In genomic region chr17:6276711-6277110, GRCh38 we compare ENCODE assay signal across 13 cellular contexts.
"Had no signal": no experiment of that assay in that cellular context is flagged by ENCODE, and none has a peak within 500 bp of the region (broad histone marks: within the 10 kb centered on the region; RNA-seq: fewer than 3 reads in every experiment).

No MANE protein-coding gene starts in this region.

- H3K9me3 Mint-ChIP-seq: activated CD4-positive, alpha-beta memory T cell treated with anti-CD3 and anti-CD28 coated beads, Interleukin-2, amount 10 ng/mL, durations not matched to agents 7 days and 5 days; activated naive CD8-positive, alpha-beta T cell treated with anti-CD3 and anti-CD28 coated beads for 36 hours; natural killer cell treated with Interleukin-12 subunit alpha and Interleukin-12 subunit beta and Interleukin-15 and Interleukin-18, amount 100 ng/mL, for 72 hours had no signal

- DNase-seq: activated CD4-positive, alpha-beta memory T cell treated with anti-CD3 and anti-CD28 coated beads, Interleukin-2, amount 10 ng/mL, durations not matched to agents 7 days and 5 days; activated CD4-positive, alpha-beta T cell treated with anti-CD3 and anti-CD28 coated beads for 36 hours; activated gamma-delta T cell treated with Interleukin-2 at 50 U/mL for 16 hours; activated naive CD8-positive, alpha-beta T cell treated with anti-CD3 and anti-CD28 coated beads for 36 hours; activated T-cell treated with anti-CD3 and anti-CD28 coated beads, Interleukin-2, amount 50 U/mL, for 48 hours; brain microvascular endothelial cell; hypothalamus; occipital lobe; stimulated activated CD4-positive, alpha-beta T cell treated with anti-CD3 and anti-CD28 coated beads, Interleukin-12 subunit alpha, Interleukin-12 subunit beta, amount 100 ng/mL, for 4 hours; stimulated activated naive CD4-positive, alpha-beta T cell treated with Interleukin-2 at 50 U/mL for 16 hours; T-helper 9 cell had no signal

- ATAC-seq: activated CD4-positive, alpha-beta T cell treated with anti-CD3 and anti-CD28 coated beads for 36 hours; esophagus mucosa; natural killer cell treated with Interleukin-12 subunit alpha and Interleukin-12 subunit beta and Interleukin-15 and Interleukin-18, amount 100 ng/mL, for 72 hours had no signal

- H3K4me3 Mint-ChIP-seq: activated CD4-positive, alpha-beta memory T cell treated with anti-CD3 and anti-CD28 coated beads, Interleukin-2, amount 10 ng/mL, durations not matched to agents 7 days and 5 days; activated CD4-positive, alpha-beta T cell treated with anti-CD3 and anti-CD28 coated beads for 36 hours; activated naive CD8-positive, alpha-beta T cell treated with anti-CD3 and anti-CD28 coated beads for 36 hours; natural killer cell treated with Interleukin-12 subunit alpha and Interleukin-12 subunit beta and Interleukin-15 and Interleukin-18, amount 100 ng/mL, for 72 hours had no signal

- H3K27me3 ChIP-seq: brain microvascular endothelial cell had no signal

- H3K36me3 ChIP-seq: brain microvascular endothelial cell had no signal

- H3K27ac Mint-ChIP-seq: activated CD4-positive, alpha-beta memory T cell treated with anti-CD3 and anti-CD28 coated beads, Interleukin-2, amount 10 ng/mL, durations not matched to agents 7 days and 5 days; activated CD4-positive, alpha-beta T cell treated with anti-CD3 and anti-CD28 coated beads for 36 hours; activated naive CD8-positive, alpha-beta T cell treated with anti-CD3 and anti-CD28 coated beads for 36 hours; natural killer cell treated with Interleukin-12 subunit alpha and Interleukin-12 subunit beta and Interleukin-15 and Interleukin-18, amount 100 ng/mL, for 72 hours had no signal

- H3K36me3 Mint-ChIP-seq: activated naive CD8-positive, alpha-beta T cell treated with anti-CD3 and anti-CD28 coated beads for 36 hours; natural killer cell treated with Interleukin-12 subunit alpha and Interleukin-12 subunit beta and Interleukin-15 and Interleukin-18, amount 100 ng/mL, for 72 hours had no signal

- H3K4me1 Mint-ChIP-seq: activated CD4-positive, alpha-beta memory T cell treated with anti-CD3 and anti-CD28 coated beads, Interleukin-2, amount 10 ng/mL, durations not matched to agents 7 days and 5 days; activated CD4-positive, alpha-beta T cell treated with anti-CD3 and anti-CD28 coated beads for 36 hours; activated naive CD8-positive, alpha-beta T cell treated with anti-CD3 and anti-CD28 coated beads for 36 hours had no signal

- H3K27ac ChIP-seq: brain microvascular endothelial cell had no signal

- H3K27me3 Mint-ChIP-seq: activated naive CD8-positive, alpha-beta T cell treated with anti-CD3 and anti-CD28 coated beads for 36 hours had no signal
